In genomic region chr2:19614066-19614465, GRCh38 we compare ENCODE assay signal across 16 cellular contexts.
DNase-seq lines count a peak whose midpoint lies in the region; ATAC-seq and TF ChIP-seq lines count a peak whose summit lies in the region.
"Had no signal": no experiment of that assay in that cellular context is flagged by ENCODE, and none has a peak within 500 bp of the region (broad histone marks: within the 10 kb centered on the region; RNA-seq: fewer than 3 reads in every experiment).

No MANE protein-coding gene starts in this region.

- H3K27me3 Mint-ChIP-seq in naive thymus-derived CD4-positive, alpha-beta T cell: peaks cover 0 to 33% (median 22%) of the 10 kb centered on the region in 5 donors
- H3K27me3 Mint-ChIP-seq in activated CD4-positive, alpha-beta memory T cell treated with anti-CD3 and anti-CD28 coated beads for 36 hours: peaks cover 15% of the 10 kb centered on the region

- H3K27me3 ChIP-seq in BJ (ENCODE audit: control insufficient read depth, insufficient read depth, low read length): no peaks in the 10 kb centered on the region
- no peaks in the 10 kb centered on the region for H3K27me3 ChIP-seq in RWPE2 (ENCODE audit: insufficient read depth, poor library complexity, severe bottlenecking)
- no peaks in the 10 kb centered on the region for H3K27me3 ChIP-seq in naive thymus-derived CD4-positive, alpha-beta T cell (ENCODE audit: control insufficient read depth in 2 of 2, insufficient read depth in 2 of 2, low read length in 2 of 2)
- H3K27me3 ChIP-seq: BLaER1, SJCRH30 had no signal

- H3K27ac ChIP-seq in RWPE2 (ENCODE audit: poor library complexity, severe bottlenecking) (peak overlapping the region; percentile 80), RWPE1 (no peak overlapping the region)
- H3K27ac ChIP-seq in naive thymus-derived CD4-positive, alpha-beta T cell (ENCODE audit: low read depth, low read length): no peak overlapping the region
- H3K27ac ChIP-seq: BLaER1, SJCRH30 had no signal

- TF ChIP-seq CTCF in BJ (IDR thresholded peaks at IDR 0.05; ENCODE audit: insufficient read depth, low read depth, low read length): no peak
- TF ChIP-seq CTCF in RWPE2 (IDR thresholded peaks at IDR 0.05; ENCODE audit: poor library complexity, severe bottlenecking): no peak
- no peak for TF ChIP-seq CTCF in RWPE1 (conservative IDR thresholded peaks at IDR 0.05; ENCODE audit: low read depth)

- POLR2A ChIA-PET in BJ (lab: Charles Lee) (interaction anchor here (0.5 to 0.6 kb wide), 2 partner anchors 289 to 759 kb away, joined by 3 read pairs; no protein-coding TSS in a partner anchor), RWPE1 (lab: Yijun Ruan, JAX; ENCODE audit: low non-redundant PET) (no interaction called here)
- POLR2A ChIA-PET in naive thymus-derived CD4-positive, alpha-beta T cell (lab: Charles Lee): no interaction called here
- POLR2A ChIA-PET in activated CD4-positive, alpha-beta memory T cell treated with anti-CD3 and anti-CD28 coated beads for 36 hours (lab: Charles Lee): no interaction called here

- no peak for ATAC-seq in RWPE2 (ENCODE audit: low read depth)
- ATAC-seq in naive thymus-derived CD4-positive, alpha-beta T cell: no peak
- ATAC-seq: GM12878, HCT116 had no signal

- DNase-seq in BJ (ENCODE audit: low read depth) (peak; percentile 62), HCEC 1CT (peak; percentile 65), RWPE2 (ENCODE audit: low spot score) (no peak), myocyte (ENCODE audit: low read depth) (peak; percentile 38), RWPE1 (ENCODE audit: low spot score) (no peak)
- no peak for DNase-seq in naive thymus-derived CD4-positive, alpha-beta T cell
- no peak for DNase-seq in stimulated activated CD8-positive, alpha-beta memory T cell treated with anti-CD3 and anti-CD28 coated beads, Interleukin-4, amount 100 ng/mL, for 48 hours
- no peak for DNase-seq in activated CD4-positive, alpha-beta memory T cell treated with anti-CD3 and anti-CD28 coated beads for 36 hours
- DNase-seq: NCI-H1105, NCI-H1694 treated with DMSO at 0.1 percent for 48 hours, NCI-H446 treated with DMSO at 0.1 percent for 48 hours, NCI-H748 treated with DMSO at 0.1 percent for 48 hours, SJCRH30 had no signal

- peaks cover 14 to 54% (median 34%) of the 10 kb centered on the region in 11 donors for H3K9me3 Mint-ChIP-seq in naive thymus-derived CD4-positive, alpha-beta T cell
- H3K9me3 Mint-ChIP-seq in activated CD4-positive, alpha-beta memory T cell treated with anti-CD3 and anti-CD28 coated beads for 36 hours: peaks cover 43% of the 10 kb centered on the region

- no peak overlapping the region for H3K4me3 Mint-ChIP-seq in naive thymus-derived CD4-positive, alpha-beta T cell
- no peak overlapping the region for H3K4me3 Mint-ChIP-seq in activated CD4-positive, alpha-beta memory T cell treated with anti-CD3 and anti-CD28 coated beads for 36 hours

- no peak overlapping the region for H3K27ac Mint-ChIP-seq in naive thymus-derived CD4-positive, alpha-beta T cell
- H3K27ac Mint-ChIP-seq in activated CD4-positive, alpha-beta memory T cell treated with anti-CD3 and anti-CD28 coated beads for 36 hours: no peak overlapping the region

- H3K4me3 ChIP-seq in BJ (ENCODE audit: low read depth, low read length) (no peak overlapping the region), RWPE2 (ENCODE audit: severe bottlenecking) (no peak overlapping the region)
- no peak overlapping the region for H3K4me3 ChIP-seq in naive thymus-derived CD4-positive, alpha-beta T cell (ENCODE audit: low read length)
- H3K4me3 ChIP-seq: BLaER1, GM12878, SJCRH30 had no signal

- CTCF ChIA-PET in BJ (lab: Yijun Ruan, JAX): interaction anchor here (0.6 kb wide), 1 partner anchor 1013 kb away, joined by 3 read pairs; no protein-coding TSS in a partner anchor
- CTCF ChIA-PET in RWPE1 (lab: Yijun Ruan, JAX): no interaction called here
- CTCF ChIA-PET in naive thymus-derived CD4-positive, alpha-beta T cell (lab: Charles Lee): no interaction called here
- CTCF ChIA-PET in activated CD4-positive, alpha-beta memory T cell treated with anti-CD3 and anti-CD28 coated beads for 36 hours (lab: Charles Lee): no interaction called here

- peaks cover 12% of the 10 kb centered on the region for H3K9me3 ChIP-seq in RWPE2 (ENCODE audit: severe bottlenecking)
- H3K9me3 ChIP-seq in naive thymus-derived CD4-positive, alpha-beta T cell (ENCODE audit: control insufficient read depth in 2 of 3, low read length in 3 of 3): peaks cover 0 to 16% (median 0%) of the 10 kb centered on the region in 3 experiments

- H3K4me1 ChIP-seq in RWPE2 (ENCODE audit: insufficient read depth, poor library complexity, severe bottlenecking): peaks cover 14% of the 10 kb centered on the region
- no peaks in the 10 kb centered on the region for H3K4me1 ChIP-seq in naive thymus-derived CD4-positive, alpha-beta T cell (ENCODE audit: control insufficient read depth in 2 of 2, insufficient read depth in 2 of 2, low read length in 2 of 2)
- H3K4me1 ChIP-seq: BLaER1 had no signal

- H3K36me3 ChIP-seq in BJ (ENCODE audit: control insufficient read depth, insufficient read depth, low read length) (no peaks in the 10 kb centered on the region), RWPE2 (ENCODE audit: low read depth) (no peaks in the 10 kb centered on the region)
- H3K36me3 ChIP-seq in naive thymus-derived CD4-positive, alpha-beta T cell (ENCODE audit: control insufficient read depth in 2 of 3, insufficient read depth in 3 of 3, low read length in 3 of 3): no peaks in the 10 kb centered on the region
- H3K36me3 ChIP-seq: BLaER1, SJCRH30 had no signal

- no peaks in the 10 kb centered on the region for H3K4me1 Mint-ChIP-seq in naive thymus-derived CD4-positive, alpha-beta T cell
- no peaks in the 10 kb centered on the region for H3K4me1 Mint-ChIP-seq in activated CD4-positive, alpha-beta memory T cell treated with anti-CD3 and anti-CD28 coated beads for 36 hours (ENCODE audit: low read depth)

- H3K36me3 Mint-ChIP-seq in naive thymus-derived CD4-positive, alpha-beta T cell: peaks cover 0 to 15% (median 0%) of the 10 kb centered on the region in 5 donors
- H3K36me3 Mint-ChIP-seq in activated CD4-positive, alpha-beta memory T cell treated with anti-CD3 and anti-CD28 coated beads for 36 hours: peaks cover 1% of the 10 kb centered on the region

- intact Hi-C loops in naive thymus-derived CD4-positive, alpha-beta T cell (cut with micrococcal nuclease): no loop called here
- intact Hi-C loops in activated CD4-positive, alpha-beta memory T cell treated with anti-CD3 and anti-CD28 coated beads for 36 hours (cut with micrococcal nuclease): no loop called here

Comparison
In these comparisons a context has a peak if more than half of its experiments do, and no peak if none do; other contexts are left out.
1. DNase-seq: peak in BJ (single experiment), HCEC 1CT (single experiment) and myocyte (single experiment); none in RWPE2 (single experiment), RWPE1 (single experiment), naive thymus-derived CD4-positive, alpha-beta T cell (0 of 9), stimulated activated CD8-positive, alpha-beta memory T cell treated with anti-CD3 and anti-CD28 coated beads, Interleukin-4, amount 100 ng/mL, for 48 hours (single experiment) and activated CD4-positive, alpha-beta memory T cell treated with anti-CD3 and anti-CD28 coated beads for 36 hours (single experiment).